In genomic region chr11:10042699-10043098, GRCh38 we compare ENCODE assay signal across 21 cellular contexts.
A peak's percentile ranks its signal among the peaks of the same experiment; 100 is the strongest.
DNase-seq lines count a peak whose midpoint lies in the region; ATAC-seq and TF ChIP-seq lines count a peak whose summit lies in the region.
"Had no signal": no experiment of that assay in that cellular context is flagged by ENCODE, and none has a peak within 500 bp of the region (broad histone marks: within the 10 kb centered on the region; RNA-seq: fewer than 3 reads in every experiment).

No MANE protein-coding gene starts in this region.

- TF ChIP-seq POLR2A in NB4 (IDR thresholded peaks at IDR 0.05; ENCODE audit: extremely low read depth, insufficient read length) = no peak
- TF ChIP-seq POLR2A in GM18505 (IDR thresholded peaks at IDR 0.05; ENCODE audit: borderline replicate concordance, extremely low read depth, insufficient read depth, insufficient read length) = no peak

- no peak for ATAC-seq in GM21423 (IDR thresholded peaks at IDR 0.05; ENCODE audit: unreplicated experiment)
- ATAC-seq in GM18505 (IDR thresholded peaks at IDR 0.05; ENCODE audit: unreplicated experiment) = no peak
- ATAC-seq: foreskin keratinocyte, Panc1 had no signal

- no peaks in the 10 kb centered on the region for H3K27me3 ChIP-seq in hepatocyte
- H3K27me3 ChIP-seq: foreskin keratinocyte had no signal

- peaks cover 6% of the 10 kb centered on the region for H3K9me3 Mint-ChIP-seq in MCF 10A (ENCODE audit: unreplicated experiment)

- no peaks in the 10 kb centered on the region for H3K9me2 ChIP-seq in hepatocyte (replicated peaks; ENCODE audit: insufficient read depth)

- intact Hi-C loops in MCF 10A (cut with micrococcal nuclease) = no loop called here

- peak overlapping the region; percentile 40 for H3K4me3 ChIP-seq in NB4 (ENCODE audit: low read depth, low read length)
- peak overlapping the region; percentile 4 for H3K4me3 ChIP-seq in hepatocyte
- H3K4me3 ChIP-seq: prostate gland, skin epidermis had no signal

- peak overlapping the region; percentile 79 for H3K27ac ChIP-seq in hepatocyte
- H3K27ac ChIP-seq: C4-2B, foreskin keratinocyte, prostate gland had no signal

- H3K4me3 Mint-ChIP-seq in MCF 10A (ENCODE audit: unreplicated experiment) = no peak overlapping the region
- H3K4me3 Mint-ChIP-seq: neural crest cell had no signal

- peak overlapping the region; percentile 62 for H3K4me2 ChIP-seq in hepatocyte

- WGBS in hepatocyte (ENCODE audit: low lambda C conversion rate, missing lambda C conversion rate) = 61% methylated on average over 4 of the region's 4 CpGs

- peaks cover 6% of the 10 kb centered on the region for H3K4me1 Mint-ChIP-seq in MCF 10A (ENCODE audit: insufficient read depth, unreplicated experiment)

- H2AFZ ChIP-seq in hepatocyte = no peak overlapping the region

- no peaks in the 10 kb centered on the region for H3K9me3 ChIP-seq in hepatocyte (ENCODE audit: low read depth)
- H3K9me3 ChIP-seq: prostate gland had no signal

- H3K27ac Mint-ChIP-seq in MCF 10A (ENCODE audit: low read depth, unreplicated experiment) = no peak overlapping the region

- no TSS peak for BruUV-seq in MCF 10A (replicated peaks; lab: Mats Ljungman, UMichigan)

- CTCF ChIA-PET in MCF 10A (lab: Yijun Ruan, JAX) = interaction anchor here (0.7 kb wide), 1 partner anchor 127 kb away, joined by 4 read pairs; no protein-coding TSS in a partner anchor

- TF ChIP-seq CTCF in NB4 (IDR thresholded peaks at IDR 0.05; ENCODE audit: low read depth, low read length) (no peak), hepatocyte (IDR thresholded peaks at IDR 0.05; ENCODE audit: poor library complexity) (no peak), MCF 10A (IDR thresholded peaks at IDR 0.05; ENCODE audit: unreplicated experiment) (no peak)

- peaks cover 5% of the 10 kb centered on the region for H3K4me1 ChIP-seq in hepatocyte (ENCODE audit: insufficient read depth)
- H3K4me1 ChIP-seq: foreskin keratinocyte, prostate gland had no signal

- peaks cover 51% of the 10 kb centered on the region for H3K79me2 ChIP-seq in hepatocyte

- H4K20me1 ChIP-seq in hepatocyte (ENCODE audit: insufficient read depth, poor library complexity, severe bottlenecking) = no peaks in the 10 kb centered on the region

- H3K27me3 Mint-ChIP-seq in MCF 10A (ENCODE audit: insufficient read depth, unreplicated experiment) = no peaks in the 10 kb centered on the region

- H3K36me3 ChIP-seq in hepatocyte (replicated peaks; ENCODE audit: insufficient read depth, low read depth) = no peaks in the 10 kb centered on the region
- H3K36me3 ChIP-seq: prostate gland had no signal

- POLR2A ChIA-PET in MCF 10A (lab: Yijun Ruan, JAX) = no interaction called here

- H3K36me3 Mint-ChIP-seq in MCF 10A (ENCODE audit: insufficient read depth, unreplicated experiment) = no peaks in the 10 kb centered on the region

- peak; percentile 22 for DNase-seq in SKM-1 treated with dmso at 0.1 percent for 144 hours (lab: John Stamatoyannopoulos, UW; ENCODE audit: unreplicated experiment)
- no peak for DNase-seq in SKM-1 (lab: John Stamatoyannopoulos, UW; ENCODE audit: unreplicated experiment)
- peak; percentile 71 for DNase-seq in NB4 (ENCODE audit: low read depth)
- peak; percentile 19 for DNase-seq in hepatocyte (ENCODE audit: low spot score)
- no peak for DNase-seq in MCF 10A (ENCODE audit: unreplicated experiment)
- DNase-seq in NCI-H2081 treated with DMSO at 0.1 percent for 48 hours (lab: John Stamatoyannopoulos, UW) = no peak
- DNase-seq: activated CD4-positive, alpha-beta T cell treated with anti-CD3 and anti-CD28 coated beads for 4 hours; activated effector memory CD4-positive, alpha-beta T cell treated with anti-CD3 and anti-CD28 coated beads, Interleukin-2, amount 50 U/mL, for 16 hours; DMS 273 treated with DMSO at 0.1 percent for 48 hours; foreskin keratinocyte; NCI-H1417 treated with DMSO at 0.1 percent for 48 hours; NCI-H2171; NCI-H748 treated with DMSO at 0.1 percent for 48 hours; stimulated activated CD4-positive, alpha-beta T cell treated with anti-CD3 and anti-CD28 coated beads, Interleukin-4, amount 100 ng/mL, for 1 hour had no signal

Comparison
In these comparisons a context has a peak if more than half of its experiments do, and no peak if none do; other contexts are left out.
1. DNase-seq: peak in SKM-1 treated with dmso at 0.1 percent for 144 hours (single experiment), NB4 (single experiment) and hepatocyte (single experiment); none in SKM-1 (single experiment), MCF 10A (single experiment) and NCI-H2081 treated with DMSO at 0.1 percent for 48 hours (single experiment).